1 cellular context compared by ENCODE assay signal in genomic region chr7:43869018-43869897, GRCh38.
A peak's percentile ranks its signal among the peaks of the same experiment; 100 is the strongest.
TF ChIP-seq lines count a peak whose summit lies in the region.

Gene MRPS24 (minus strand): TSS chr7:43869517. CDS start chr7:43869495, 22 bp downstream.

TF ChIP-seq in HepG2, 621 proteins besides CTCF, POLR2A, EP300 and RAD21 (continued from another document and continues in another):
- TF ChIP-seq, protein P1, sequence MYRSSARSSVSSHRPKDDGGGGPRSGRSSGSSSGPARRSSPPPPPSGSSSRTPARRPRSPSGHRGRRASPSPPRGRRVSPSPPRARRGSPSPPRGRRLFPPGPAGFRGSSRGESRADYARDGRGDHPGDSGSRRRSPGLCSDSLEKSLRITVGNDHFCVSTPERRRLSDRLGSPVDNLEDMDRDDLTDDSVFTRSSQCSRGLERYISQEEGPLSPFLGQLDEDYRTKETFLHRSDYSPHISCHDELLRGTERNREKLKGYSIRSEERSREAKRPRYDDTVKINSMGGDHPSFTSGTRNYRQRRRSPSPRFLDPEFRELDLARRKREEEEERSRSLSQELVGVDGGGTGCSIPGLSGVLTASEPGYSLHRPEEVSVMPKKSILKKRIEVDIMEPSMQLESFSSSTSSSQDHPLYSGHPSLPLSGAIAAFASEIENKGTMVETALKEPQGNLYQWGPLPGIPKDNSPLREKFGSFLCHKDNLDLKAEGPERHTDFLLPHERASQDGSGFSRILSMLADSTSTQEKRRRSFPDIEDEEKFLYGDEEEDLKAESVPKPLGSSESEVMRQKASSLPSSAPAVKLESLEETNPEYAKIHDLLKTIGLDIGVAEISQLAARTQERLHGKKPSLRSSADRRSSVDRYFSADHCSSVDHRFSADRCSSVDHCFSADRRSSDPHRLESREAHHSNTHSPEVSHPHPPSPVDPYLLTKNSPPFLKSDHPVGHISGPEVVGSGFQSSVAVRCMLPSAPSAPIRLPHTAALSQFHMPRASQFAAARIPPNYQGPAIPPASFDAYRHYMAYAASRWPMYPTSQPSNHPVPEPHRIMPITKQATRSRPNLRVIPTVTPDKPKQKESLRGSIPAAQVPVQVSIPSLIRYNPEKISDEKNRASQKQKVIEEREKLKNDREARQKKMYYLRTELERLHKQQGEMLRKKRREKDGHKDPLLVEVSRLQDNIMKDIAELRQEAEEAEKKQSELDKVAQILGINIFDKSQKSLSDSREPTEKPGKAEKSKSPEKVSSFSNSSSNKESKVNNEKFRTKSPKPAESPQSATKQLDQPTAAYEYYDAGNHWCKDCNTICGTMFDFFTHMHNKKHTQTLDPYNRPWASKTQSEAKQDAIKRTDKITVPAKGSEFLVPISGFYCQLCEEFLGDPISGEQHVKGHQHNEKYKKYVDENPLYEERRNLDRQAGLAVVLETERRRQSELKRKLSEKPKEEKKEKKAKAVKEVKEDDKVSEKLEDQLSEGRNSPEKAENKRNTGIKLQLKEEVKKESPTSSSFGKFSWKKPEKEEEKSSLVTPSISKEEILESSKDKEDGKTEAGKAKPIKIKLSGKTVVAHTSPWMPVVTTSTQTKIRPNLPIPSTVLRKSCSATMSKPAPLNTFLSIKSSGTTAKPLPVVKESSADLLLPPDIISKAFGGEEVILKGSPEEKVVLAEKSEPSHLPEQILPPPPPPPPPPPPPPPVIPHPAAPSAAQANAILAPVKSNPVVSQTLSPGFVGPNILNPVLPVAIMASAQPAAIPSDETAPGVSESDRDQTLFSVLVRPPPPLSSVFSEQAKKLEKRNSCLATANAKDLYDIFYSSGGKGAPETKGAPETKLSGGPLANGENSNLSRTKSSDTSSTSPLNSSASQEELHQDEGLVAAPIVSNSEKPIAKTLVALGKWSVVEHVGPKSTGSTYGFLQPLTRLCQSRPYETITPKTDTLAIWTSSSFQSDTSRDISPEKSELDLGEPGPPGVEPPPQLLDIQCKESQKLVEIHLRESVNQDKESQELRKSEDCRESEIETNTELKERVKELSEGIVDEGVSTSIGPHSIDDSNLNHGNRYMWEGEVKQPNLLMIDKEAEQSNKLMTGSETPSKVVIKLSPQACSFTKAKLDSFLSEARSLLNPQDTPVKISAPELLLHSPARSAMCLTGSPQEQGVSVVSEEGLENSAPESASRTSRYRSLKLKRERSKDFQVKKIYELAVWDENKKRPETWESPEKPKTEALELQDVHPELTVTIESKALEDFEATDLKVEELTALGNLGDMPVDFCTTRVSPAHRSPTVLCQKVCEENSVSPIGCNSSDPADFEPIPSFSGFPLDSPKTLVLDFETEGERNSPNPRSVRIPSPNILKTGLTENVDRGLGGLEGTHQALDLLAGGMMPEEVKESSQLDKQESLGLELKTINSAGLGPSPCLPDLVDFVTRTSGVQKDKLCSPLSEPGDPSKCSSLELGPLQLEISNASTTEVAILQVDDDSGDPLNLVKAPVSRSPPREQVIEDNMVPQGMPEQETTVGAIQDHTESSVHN (CRISPR knock-in tag; IDR thresholded peaks at IDR 0.05), result no peak
- TF ChIP-seq KMT2A (CRISPR knock-in tag; IDR thresholded peaks at IDR 0.05), result peak; percentile 52; the same call in 1 of the 2 replicates
- TF ChIP-seq TAF1 (CRISPR knock-in tag; IDR thresholded peaks at IDR 0.05), result peak; percentile 99
- 0 out of 2 replicates have a peak, but pooled peaks have one; percentile 49 for TF ChIP-seq IRX3 (CRISPR knock-in tag; IDR thresholded peaks at IDR 0.05; ENCODE audit: borderline replicate concordance, low read depth)
- TF ChIP-seq, protein P2, sequence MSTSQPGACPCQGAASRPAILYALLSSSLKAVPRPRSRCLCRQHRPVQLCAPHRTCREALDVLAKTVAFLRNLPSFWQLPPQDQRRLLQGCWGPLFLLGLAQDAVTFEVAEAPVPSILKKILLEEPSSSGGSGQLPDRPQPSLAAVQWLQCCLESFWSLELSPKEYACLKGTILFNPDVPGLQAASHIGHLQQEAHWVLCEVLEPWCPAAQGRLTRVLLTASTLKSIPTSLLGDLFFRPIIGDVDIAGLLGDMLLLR (CRISPR knock-in tag; IDR thresholded peaks at IDR 0.05), result no peak
- no peak for TF ChIP-seq ONECUT2 (CRISPR knock-in tag; IDR thresholded peaks at IDR 0.05)
- TF ChIP-seq ZNF720 (CRISPR knock-in tag; IDR thresholded peaks at IDR 0.05), result no peak
- peak; percentile 20; the same call in 1 of the 2 replicates for TF ChIP-seq ZNF556 (CRISPR knock-in tag; IDR thresholded peaks at IDR 0.05; ENCODE audit: borderline replicate concordance)
- no peak for TF ChIP-seq ZNF7 (CRISPR knock-in tag; IDR thresholded peaks at IDR 0.05)
- 0 out of 2 replicates have a peak, but pooled peaks have one; percentile 76 for TF ChIP-seq ZNF329 (CRISPR knock-in tag; IDR thresholded peaks at IDR 0.05; ENCODE audit: low read depth)
- TF ChIP-seq HOXD1 (CRISPR knock-in tag; IDR thresholded peaks at IDR 0.05), result no peak
- no peak for TF ChIP-seq NFIB (CRISPR knock-in tag; IDR thresholded peaks at IDR 0.05; ENCODE audit: borderline replicate concordance)
- TF ChIP-seq BRD4 (CRISPR knock-in tag; IDR thresholded peaks at IDR 0.05), result peak; percentile 54; the same call in 1 of the 2 replicates
- TF ChIP-seq HNRNPL (IDR thresholded peaks at IDR 0.05; ENCODE audit: low read depth, low read length), result no peak
- peak; percentile 66; the same call in 1 of the 2 replicates for TF ChIP-seq ZNF607 (CRISPR knock-in tag; IDR thresholded peaks at IDR 0.05; ENCODE audit: borderline replicate concordance)
- no peak for TF ChIP-seq JDP2 (CRISPR knock-in tag; IDR thresholded peaks at IDR 0.05; ENCODE audit: borderline replicate concordance)
- TF ChIP-seq SKI (IDR thresholded peaks at IDR 0.05; ENCODE audit: partially characterized antibody), result peak; percentile 21
- TF ChIP-seq ZFP41 (CRISPR knock-in tag; IDR thresholded peaks at IDR 0.05; ENCODE audit: borderline replicate concordance), result no peak
- TF ChIP-seq ATAD3A (CRISPR knock-in tag; IDR thresholded peaks at IDR 0.05), result no peak
- TF ChIP-seq SRSF1 (optimal IDR thresholded peaks at IDR 0.05; ENCODE audit: low read depth, low read length), result peak; percentile 76
- no peak; the same call in none of the 2 replicates for TF ChIP-seq SAP130 (CRISPR knock-in tag; IDR thresholded peaks at IDR 0.05; ENCODE audit: low read depth)
- peak; percentile 86 for TF ChIP-seq TAF15 (IDR thresholded peaks at IDR 0.05; ENCODE audit: low read depth, low read length, poor library complexity, severe bottlenecking)
- TF ChIP-seq ARHGAP35 (CRISPR knock-in tag; IDR thresholded peaks at IDR 0.05; ENCODE audit: borderline replicate concordance), result 0 out of 2 replicates have a peak, but pooled peaks have one; percentile 28
- peak; percentile 33; the same call in 1 of the 2 replicates for TF ChIP-seq ATF2 (CRISPR knock-in tag; IDR thresholded peaks at IDR 0.05)
- peak; percentile 50; the same call in 1 of the 2 replicates for TF ChIP-seq ZBTB20 (CRISPR knock-in tag; IDR thresholded peaks at IDR 0.05; ENCODE audit: borderline replicate concordance, low read depth)
- TF ChIP-seq ZBTB1 (CRISPR knock-in tag; IDR thresholded peaks at IDR 0.05; ENCODE audit: borderline replicate concordance), result no peak
- TF ChIP-seq BHLHE40 (IDR thresholded peaks at IDR 0.05; ENCODE audit: low read length), result peak; percentile 97
- no peak for TF ChIP-seq ZNF3 (CRISPR knock-in tag; IDR thresholded peaks at IDR 0.05)
- no peak for TF ChIP-seq HDAC6 (IDR thresholded peaks at IDR 0.05; ENCODE audit: low read depth, low read length)
- no peak for TF ChIP-seq PRDM4 (CRISPR knock-in tag; IDR thresholded peaks at IDR 0.05; ENCODE audit: borderline replicate concordance)
- TF ChIP-seq ZNF547 (CRISPR knock-in tag; IDR thresholded peaks at IDR 0.05), result no peak
- 0 out of 2 replicates have a peak, but pooled peaks have one; percentile 37 for TF ChIP-seq ZNF317 (CRISPR knock-in tag; IDR thresholded peaks at IDR 0.05)
- TF ChIP-seq RBM39 (IDR thresholded peaks at IDR 0.05; ENCODE audit: low read depth, low read length, poor library complexity, severe bottlenecking), result peak; percentile 54
- TF ChIP-seq ZGPAT (CRISPR knock-in tag; IDR thresholded peaks at IDR 0.05), result peak; percentile 63
- TF ChIP-seq ZNF543 (CRISPR knock-in tag; IDR thresholded peaks at IDR 0.05), result no peak
- no peak for TF ChIP-seq ESRRA (CRISPR knock-in tag; IDR thresholded peaks at IDR 0.05; ENCODE audit: low read depth)
- no peak for TF ChIP-seq THAP7 (CRISPR knock-in tag; IDR thresholded peaks at IDR 0.05)
- no peak for TF ChIP-seq MBNL3 (CRISPR knock-in tag; conservative IDR thresholded peaks at IDR 0.05)
- peak; percentile 36; the same call in 1 of the 2 replicates for TF ChIP-seq ETV6 (CRISPR knock-in tag; conservative IDR thresholded peaks at IDR 0.05)
- TF ChIP-seq ZZZ3 (CRISPR knock-in tag; IDR thresholded peaks at IDR 0.05; ENCODE audit: borderline replicate concordance), result no peak
- TF ChIP-seq ZNF30 (CRISPR knock-in tag; IDR thresholded peaks at IDR 0.05), result no peak
- TF ChIP-seq, protein P3, sequence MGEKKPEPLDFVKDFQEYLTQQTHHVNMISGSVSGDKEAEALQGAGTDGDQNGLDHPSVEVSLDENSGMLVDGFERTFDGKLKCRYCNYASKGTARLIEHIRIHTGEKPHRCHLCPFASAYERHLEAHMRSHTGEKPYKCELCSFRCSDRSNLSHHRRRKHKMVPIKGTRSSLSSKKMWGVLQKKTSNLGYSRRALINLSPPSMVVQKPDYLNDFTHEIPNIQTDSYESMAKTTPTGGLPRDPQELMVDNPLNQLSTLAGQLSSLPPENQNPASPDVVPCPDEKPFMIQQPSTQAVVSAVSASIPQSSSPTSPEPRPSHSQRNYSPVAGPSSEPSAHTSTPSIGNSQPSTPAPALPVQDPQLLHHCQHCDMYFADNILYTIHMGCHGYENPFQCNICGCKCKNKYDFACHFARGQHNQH (CRISPR knock-in tag; IDR thresholded peaks at IDR 0.05), result peak; percentile 36; the same call in 1 of the 2 replicates
- TF ChIP-seq ZNF362 (CRISPR knock-in tag; IDR thresholded peaks at IDR 0.05; ENCODE audit: borderline replicate concordance), result no peak
- TF ChIP-seq GABPA (IDR thresholded peaks at IDR 0.05; ENCODE audit: low read depth, low read length), result no peak
- TF ChIP-seq GABPA (CRISPR knock-in tag; IDR thresholded peaks at IDR 0.05; ENCODE audit: low read depth), result 0 out of 2 replicates have a peak, but pooled peaks have one; percentile 19
- TF ChIP-seq HNRNPLL (IDR thresholded peaks at IDR 0.05; ENCODE audit: low read depth, low read length, poor library complexity, severe bottlenecking), result peak; percentile 45
- no peak for TF ChIP-seq ZBTB2 (CRISPR knock-in tag; IDR thresholded peaks at IDR 0.05; ENCODE audit: low read depth)
- TF ChIP-seq ATF1 (CRISPR knock-in tag; IDR thresholded peaks at IDR 0.05), result no peak
